Comparison of ENCODE assay signal across 22 cellular contexts in genomic region chr5:137336565-137337120, GRCh38.
"Had no signal": no experiment of that assay in that cellular context is flagged by ENCODE, and none has a peak within 500 bp of the region (broad histone marks: within the 10 kb centered on the region; RNA-seq: fewer than 3 reads in every experiment).

No MANE protein-coding gene starts in this region.

- H3K4me3 Mint-ChIP-seq: activated T-cell treated with anti-CD3 and anti-CD28 coated beads, Interleukin-2, amount 50 U/mL, for 24 hours; immature natural killer cell; memory B cell; nephron; T-helper 2 cell treated with Interferon-gamma antibody and Interleukin-4, amounts not matched to agents 5 μg/mL and 100 μg/mL, for 36 hours had no signal

- H3K27ac ChIP-seq: heart left ventricle, right lobe of liver, skin epidermis, thoracic aorta, WERI-Rb-1 had no signal

- H3K27me3 ChIP-seq: heart left ventricle, right lobe of liver had no signal

- H3K36me3 ChIP-seq: heart left ventricle, right lobe of liver, thoracic aorta, WERI-Rb-1 had no signal

- H3K9me3 Mint-ChIP-seq: activated T-cell treated with anti-CD3 and anti-CD28 coated beads, Interleukin-2, amount 50 U/mL, for 24 hours; memory B cell; T-helper 2 cell treated with Interferon-gamma antibody and Interleukin-4, amounts not matched to agents 5 μg/mL and 100 μg/mL, for 36 hours had no signal

- H3K36me3 Mint-ChIP-seq: immature natural killer cell, memory B cell had no signal

- H3K9me3 ChIP-seq: heart left ventricle, right lobe of liver, thoracic aorta had no signal

- ATAC-seq: activated CD4-positive, CD25-positive, alpha-beta regulatory T cell treated with anti-CD3 and anti-CD28 coated beads, Interleukin-2, amount 50 U/mL, for 24 hours; heart left ventricle; right lobe of liver; stimulated activated naive CD8-positive, alpha-beta T cell treated with anti-CD3 and anti-CD28 coated beads, Interleukin-15, Interleukin-2, amounts not matched to agents 100 U/mL and 50 U/mL, for 24 hours had no signal

- H3K4me3 ChIP-seq: heart left ventricle, right lobe of liver, skin epidermis, thoracic aorta had no signal

- H3K4me1 ChIP-seq: right lobe of liver had no signal

- H3K4me1 Mint-ChIP-seq: immature natural killer cell, memory B cell had no signal

- H3K27me3 Mint-ChIP-seq: activated T-cell treated with anti-CD3 and anti-CD28 coated beads, Interleukin-2, amount 50 U/mL, for 24 hours had no signal

- DNase-seq: activated CD4-positive, alpha-beta T cell treated with anti-CD3 and anti-CD28 coated beads for 48 hours; activated CD4-positive, alpha-beta T cell treated with anti-CD3 and anti-CD28 coated beads, Interleukin-2, amount 50 U/mL, for 48 hours; activated CD8-positive, alpha-beta memory T cell treated with anti-CD3 and anti-CD28 coated beads, Interleukin-2, amount 50 U/mL, for 4 hours; activated gamma-delta T cell treated with Interleukin-2 at 50 U/mL for 16 hours; activated naive CD4-positive, alpha-beta T cell treated with anti-CD3 and anti-CD28 coated beads, Interleukin-2, amount 50 U/mL, for 16 hours; activated T-cell treated with anti-CD3 and anti-CD28 coated beads, Interleukin-2, amount 50 U/mL, for 24 hours; effector memory CD4-positive, alpha-beta T cell; heart left ventricle; immature natural killer cell; kidney; right lobe of liver; stimulated activated CD4-positive, alpha-beta T cell treated with anti-CD3 and anti-CD28 coated beads, Interleukin-12 subunit alpha, Interleukin-12 subunit beta, amount 100 ng/mL, for 4 hours; stimulated activated CD4-positive, alpha-beta T cell treated with anti-CD3 and anti-CD28 coated beads, Interleukin-4, amount 100 ng/mL, for 1 hour; stimulated activated naive CD8-positive, alpha-beta T cell treated with anti-CD3 and anti-CD28 coated beads, Interleukin-15, Interleukin-2, amounts not matched to agents 100 U/mL and 50 U/mL, for 24 hours; T-helper 1 cell; WERI-Rb-1 had no signal

- H3K27ac Mint-ChIP-seq: activated T-cell treated with anti-CD3 and anti-CD28 coated beads, Interleukin-2, amount 50 U/mL, for 24 hours; immature natural killer cell; memory B cell; nephron; T-helper 2 cell treated with Interferon-gamma antibody and Interleukin-4, amounts not matched to agents 5 μg/mL and 100 μg/mL, for 36 hours had no signal
